Comparison of ENCODE assay signal across 21 cellular contexts in the genomic region with DNA sequence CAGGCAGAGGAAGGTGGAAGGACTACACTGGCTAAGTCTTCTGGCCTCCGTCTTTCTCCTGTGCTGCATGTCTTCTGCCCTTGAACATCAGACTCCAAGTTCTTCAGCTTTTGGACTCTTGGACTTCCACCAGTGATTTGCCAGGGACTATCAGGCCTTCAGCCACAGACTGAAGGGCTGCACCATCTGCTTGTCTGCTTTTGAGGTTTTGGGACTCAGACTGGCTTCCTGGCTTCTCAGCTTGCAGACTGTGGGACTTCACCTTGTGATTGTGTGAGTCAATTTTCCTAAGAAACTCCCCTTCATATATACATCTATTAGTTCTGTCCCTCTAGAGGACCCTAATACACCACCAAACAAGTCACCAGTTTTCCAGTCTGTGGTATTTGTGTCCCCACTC.
"Had no signal": no experiment of that assay in that cellular context is flagged by ENCODE, and none has a peak within 500 bp of the region (broad histone marks: within the 10 kb centered on the region; RNA-seq: fewer than 3 reads in every experiment).

No MANE protein-coding gene starts in this region.

- H3K27ac ChIP-seq: adrenal gland, gastrocnemius medialis, heart left ventricle, lower lobe of right lung, pancreas, spleen, suprapubic skin, upper lobe of left lung, WERI-Rb-1 had no signal

- H3K4me1 ChIP-seq: adrenal gland, gastrocnemius medialis, lower lobe of right lung, pancreas, spleen, suprapubic skin, upper lobe of left lung had no signal

- H3K27me3 Mint-ChIP-seq: activated CD4-positive, alpha-beta memory T cell treated with anti-CD3 and anti-CD28 coated beads, Interleukin-2, amount 10 ng/mL, durations not matched to agents 7 days and 5 days; activated naive CD4-positive, alpha-beta T cell treated with anti-CD3 and anti-CD28 coated beads, Interleukin-2, amount 50 U/mL, for 24 hours; naive B cell; stimulated activated naive CD8-positive, alpha-beta T cell treated with anti-CD3 and anti-CD28 coated beads, Interleukin-15, Interleukin-2, amounts not matched to agents 100 ng/mL and 50 ng/mL, for 24 hours had no signal

- H3K27me3 ChIP-seq: adrenal gland, gastrocnemius medialis, heart left ventricle, pancreas, spleen, suprapubic skin, upper lobe of left lung had no signal

- H3K4me3 ChIP-seq: adrenal gland, gastrocnemius medialis, heart left ventricle, lower lobe of right lung, pancreas, spleen, suprapubic skin, upper lobe of left lung had no signal

- DNase-seq: activated CD4-positive, alpha-beta memory T cell treated with anti-CD3 and anti-CD28 coated beads, Interleukin-2, amount 10 ng/mL, durations not matched to agents 7 days and 5 days; activated effector memory CD4-positive, alpha-beta T cell treated with Interleukin-2 at 50 U/mL for 16 hours; activated T-cell treated with anti-CD3 and anti-CD28 coated beads, Interleukin-2, amount 50 U/mL, for 4 hours; adrenal gland; central memory CD4-positive, alpha-beta T cell; cortex of kidney; effector CD4-positive, alpha-beta T cell; gastrocnemius medialis; heart left ventricle; left colon; lower lobe of right lung; midbrain; naive B cell; pancreas; spleen; upper lobe of left lung; WERI-Rb-1 had no signal

- ATAC-seq: activated T-cell treated with anti-CD3 and anti-CD28 coated beads, Interleukin-2, amount 50 U/mL, for 4 hours; gastrocnemius medialis; heart left ventricle; left colon; lower lobe of right lung; pancreas; sciatic nerve had no signal

- H3K4me3 Mint-ChIP-seq: activated CD4-positive, alpha-beta memory T cell treated with anti-CD3 and anti-CD28 coated beads, Interleukin-2, amount 10 ng/mL, durations not matched to agents 7 days and 5 days; activated naive CD4-positive, alpha-beta T cell treated with anti-CD3 and anti-CD28 coated beads, Interleukin-2, amount 50 U/mL, for 24 hours; activated T-cell treated with anti-CD3 and anti-CD28 coated beads, Interleukin-2, amount 50 U/mL, for 4 hours; naive B cell; stimulated activated naive CD8-positive, alpha-beta T cell treated with anti-CD3 and anti-CD28 coated beads, Interleukin-15, Interleukin-2, amounts not matched to agents 100 ng/mL and 50 ng/mL, for 24 hours had no signal

- H3K9me3 Mint-ChIP-seq: activated CD4-positive, alpha-beta memory T cell treated with anti-CD3 and anti-CD28 coated beads, Interleukin-2, amount 10 ng/mL, durations not matched to agents 7 days and 5 days; activated naive CD4-positive, alpha-beta T cell treated with anti-CD3 and anti-CD28 coated beads, Interleukin-2, amount 50 U/mL, for 24 hours; activated T-cell treated with anti-CD3 and anti-CD28 coated beads, Interleukin-2, amount 50 U/mL, for 4 hours; naive B cell; stimulated activated naive CD8-positive, alpha-beta T cell treated with anti-CD3 and anti-CD28 coated beads, Interleukin-15, Interleukin-2, amounts not matched to agents 100 ng/mL and 50 ng/mL, for 24 hours had no signal

- H3K27ac Mint-ChIP-seq: activated CD4-positive, alpha-beta memory T cell treated with anti-CD3 and anti-CD28 coated beads, Interleukin-2, amount 10 ng/mL, durations not matched to agents 7 days and 5 days; activated naive CD4-positive, alpha-beta T cell treated with anti-CD3 and anti-CD28 coated beads, Interleukin-2, amount 50 U/mL, for 24 hours; stimulated activated naive CD8-positive, alpha-beta T cell treated with anti-CD3 and anti-CD28 coated beads, Interleukin-15, Interleukin-2, amounts not matched to agents 100 ng/mL and 50 ng/mL, for 24 hours had no signal

- H3K9me3 ChIP-seq: adrenal gland, gastrocnemius medialis, heart left ventricle, lower lobe of right lung, pancreas, spleen, suprapubic skin, upper lobe of left lung had no signal

- H3K36me3 ChIP-seq: WERI-Rb-1 had no signal
